7 cellular contexts compared by ENCODE assay signal in the genomic region with DNA sequence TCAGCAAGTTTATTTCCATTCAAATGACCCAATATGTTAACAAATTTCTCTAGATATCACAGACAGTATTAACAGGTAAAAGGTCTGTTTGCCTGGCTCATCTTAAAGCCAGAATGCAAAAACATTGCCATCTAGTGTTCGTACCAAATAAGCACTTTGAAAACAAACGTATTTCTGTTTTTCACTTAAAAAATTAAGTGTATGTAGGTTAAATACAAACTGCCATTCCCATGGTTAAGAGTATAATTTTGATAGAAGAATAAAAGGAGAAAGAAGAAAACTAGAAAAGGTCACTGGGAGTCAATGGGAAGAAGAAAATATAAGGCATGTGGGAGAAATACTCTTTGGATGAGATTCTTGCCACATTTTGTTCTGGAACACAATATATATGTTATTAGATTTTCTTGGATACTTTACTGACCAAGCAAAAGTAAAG.
DNase-seq lines count a peak whose midpoint lies in the region; ATAC-seq and TF ChIP-seq lines count a peak whose summit lies in the region.

No MANE protein-coding gene starts in this region.

- no peak overlapping the region for H3K4me3 ChIP-seq in WI38 (ENCODE audit: low read depth, low read length)

- no peak for ATAC-seq in GM18907 (IDR thresholded peaks at IDR 0.05; ENCODE audit: unreplicated experiment)

- TF ChIP-seq CTCF in GM12873 (IDR thresholded peaks at IDR 0.05; ENCODE audit: insufficient read depth, low read depth, low read length, missing control alignments) (peak; percentile 46), WI38 (IDR thresholded peaks at IDR 0.05; ENCODE audit: low read depth, low read length) (peak; percentile 32; the same call in 1 of the 2 replicates)

- DNase-seq in NCI-H1417 (lab: John Stamatoyannopoulos, UW) (peak; percentile 10 to 78 (median 40)), left kidney (ENCODE audit: low read depth, low spot score) (peak; percentile 41), NCI-H187 (lab: John Stamatoyannopoulos, UW) (no peak)
- DNase-seq in activated naive CD4-positive, alpha-beta T cell (lab: John Stamatoyannopoulos, UW), result no peak

Comparison
In these comparisons a context has a peak if more than half of its experiments do, and no peak if none do; other contexts are left out.
1. DNase-seq: peak in NCI-H1417 (3 of 3) and left kidney (single experiment); none in activated naive CD4-positive, alpha-beta T cell (0 of 4) and NCI-H187 (0 of 2).